27 cellular contexts compared by ENCODE assay signal in the genomic region with DNA sequence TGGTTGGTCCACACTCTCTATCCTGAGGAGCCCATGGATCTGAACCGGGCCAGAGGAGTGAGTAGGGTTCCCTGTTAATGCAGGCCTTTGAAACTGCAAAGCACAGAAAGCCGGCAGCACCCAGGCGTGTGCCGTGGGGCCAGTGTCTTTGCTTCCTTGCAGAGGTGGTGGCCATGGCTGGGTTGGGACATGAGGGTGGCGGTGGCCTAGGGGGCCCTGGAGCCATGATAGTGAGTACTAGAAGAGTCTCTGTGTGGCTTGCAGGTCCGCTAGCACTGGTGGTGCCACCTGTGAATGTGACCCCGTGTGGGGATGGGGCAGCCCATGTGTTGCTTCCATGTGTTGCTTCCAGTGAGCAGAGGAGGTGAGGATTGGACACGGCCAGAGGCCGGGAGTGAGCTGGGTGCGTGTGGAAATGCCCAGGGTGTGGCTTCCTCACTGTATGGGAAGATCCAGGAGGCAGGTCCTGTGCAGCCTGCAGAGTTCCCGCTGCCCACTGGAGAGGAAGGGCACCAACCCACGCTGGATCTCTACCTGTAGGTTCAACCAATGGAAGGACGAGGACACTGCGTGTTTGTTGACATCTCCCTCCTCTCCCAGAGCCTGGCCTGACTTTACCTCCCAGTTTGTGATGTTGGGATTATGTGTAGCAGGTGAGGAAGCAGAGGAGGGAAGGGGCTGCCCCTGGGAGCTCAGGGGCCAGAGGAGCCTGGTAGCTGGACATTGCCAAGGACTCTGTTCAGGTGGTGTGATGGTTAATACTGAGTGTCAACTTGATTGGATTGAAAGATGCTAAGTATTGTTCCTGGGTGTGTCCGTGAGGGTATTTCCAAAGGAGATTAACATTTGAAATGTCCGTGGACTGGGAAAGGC.
"Had no signal": no experiment of that assay in that cellular context is flagged by ENCODE, and none has a peak within 500 bp of the region (broad histone marks: within the 10 kb centered on the region; RNA-seq: fewer than 3 reads in every experiment).

No MANE protein-coding gene starts in this region.

- H3K4me3 Mint-ChIP-seq: activated CD4-positive, alpha-beta memory T cell treated with anti-CD3 and anti-CD28 coated beads for 36 hours; activated CD4-positive, alpha-beta T cell treated with anti-CD3 and anti-CD28 coated beads, Interleukin-2, amount 10 ng/mL, durations not matched to agents 7 days and 5 days; activated naive CD8-positive, alpha-beta T cell treated with anti-CD3 and anti-CD28 coated beads, Interleukin-2, amount 10 ng/mL, durations not matched to agents 7 days and 5 days; activated T-helper 17 cell treated with anti-CD3 and anti-CD28 coated beads, Interleukin-2, amount 50 U/mL, for 72 hours; T-cell had no signal

- ATAC-seq: activated T-helper 17 cell treated with anti-CD3 and anti-CD28 coated beads, Interleukin-2, amount 50 U/mL, for 72 hours; Panc1; Right ventricle myocardium inferior; T-cell had no signal

- H3K4me2 ChIP-seq: KMS-11 had no signal

- H3K9me3 ChIP-seq: adrenal gland had no signal

- H3K9ac ChIP-seq: KMS-11 had no signal

- H3K27ac ChIP-seq: adrenal gland, KMS-11, SK-N-MC, VCaP had no signal

- H3K36me3 Mint-ChIP-seq: activated CD4-positive, alpha-beta memory T cell treated with anti-CD3 and anti-CD28 coated beads for 36 hours; activated naive CD8-positive, alpha-beta T cell treated with anti-CD3 and anti-CD28 coated beads, Interleukin-2, amount 10 ng/mL, durations not matched to agents 7 days and 5 days; T-cell had no signal

- H3K27ac Mint-ChIP-seq: activated CD4-positive, alpha-beta memory T cell treated with anti-CD3 and anti-CD28 coated beads for 36 hours; activated CD4-positive, alpha-beta T cell treated with anti-CD3 and anti-CD28 coated beads, Interleukin-2, amount 10 ng/mL, durations not matched to agents 7 days and 5 days; activated naive CD8-positive, alpha-beta T cell treated with anti-CD3 and anti-CD28 coated beads, Interleukin-2, amount 10 ng/mL, durations not matched to agents 7 days and 5 days; activated T-helper 17 cell treated with anti-CD3 and anti-CD28 coated beads, Interleukin-2, amount 50 U/mL, for 72 hours; T-cell had no signal

- H3K36me3 ChIP-seq: adrenal gland had no signal

- DNase-seq: activated CD4-positive, alpha-beta memory T cell treated with anti-CD3 and anti-CD28 coated beads for 36 hours; activated CD4-positive, alpha-beta T cell treated with anti-CD3 and anti-CD28 coated beads, Interleukin-2, amount 10 ng/mL, durations not matched to agents 7 days and 5 days; activated CD4-positive, CD25-positive, alpha-beta regulatory T cell; activated naive CD4-positive, alpha-beta T cell treated with anti-CD3 and anti-CD28 coated beads, Interleukin-2, amount 50 U/mL, for 16 hours; activated naive CD8-positive, alpha-beta T cell treated with anti-CD3 and anti-CD28 coated beads, Interleukin-2, amount 10 ng/mL, durations not matched to agents 7 days and 5 days; activated T-cell treated with anti-CD3 and anti-CD28 coated beads for 4 hours; activated T-cell treated with anti-CD3 and anti-CD28 coated beads, Interleukin-2, amount 50 U/mL, for 48 hours; adrenal gland; anterior cingulate cortex; NCI-H1092; NCI-H1417; NCI-H1694 treated with DMSO at 0.1 percent for 48 hours; NCI-H2029 treated with DMSO at 0.1 percent for 48 hours; NCI-H345; NCI-H510A; NCI-H526 treated with DMSO at 0.1 percent for 48 hours; OCI-M1; RPMI8226; T-cell; T-helper 2 cell; T1000 had no signal

- H3K4me1 ChIP-seq: adrenal gland had no signal

- H3K4me3 ChIP-seq: adrenal gland, SK-N-MC had no signal

- H3K9me3 Mint-ChIP-seq: activated CD4-positive, alpha-beta memory T cell treated with anti-CD3 and anti-CD28 coated beads for 36 hours; activated CD4-positive, alpha-beta T cell treated with anti-CD3 and anti-CD28 coated beads, Interleukin-2, amount 10 ng/mL, durations not matched to agents 7 days and 5 days; activated T-helper 17 cell treated with anti-CD3 and anti-CD28 coated beads, Interleukin-2, amount 50 U/mL, for 72 hours; T-cell had no signal

- H3K27me3 Mint-ChIP-seq: activated CD4-positive, alpha-beta T cell treated with anti-CD3 and anti-CD28 coated beads, Interleukin-2, amount 10 ng/mL, durations not matched to agents 7 days and 5 days; activated naive CD8-positive, alpha-beta T cell treated with anti-CD3 and anti-CD28 coated beads, Interleukin-2, amount 10 ng/mL, durations not matched to agents 7 days and 5 days had no signal

- H3K4me1 Mint-ChIP-seq: activated CD4-positive, alpha-beta T cell treated with anti-CD3 and anti-CD28 coated beads, Interleukin-2, amount 10 ng/mL, durations not matched to agents 7 days and 5 days; activated naive CD8-positive, alpha-beta T cell treated with anti-CD3 and anti-CD28 coated beads, Interleukin-2, amount 10 ng/mL, durations not matched to agents 7 days and 5 days; T-cell had no signal
